ENCODE assay signal across 14 cellular contexts in the genomic region with DNA sequence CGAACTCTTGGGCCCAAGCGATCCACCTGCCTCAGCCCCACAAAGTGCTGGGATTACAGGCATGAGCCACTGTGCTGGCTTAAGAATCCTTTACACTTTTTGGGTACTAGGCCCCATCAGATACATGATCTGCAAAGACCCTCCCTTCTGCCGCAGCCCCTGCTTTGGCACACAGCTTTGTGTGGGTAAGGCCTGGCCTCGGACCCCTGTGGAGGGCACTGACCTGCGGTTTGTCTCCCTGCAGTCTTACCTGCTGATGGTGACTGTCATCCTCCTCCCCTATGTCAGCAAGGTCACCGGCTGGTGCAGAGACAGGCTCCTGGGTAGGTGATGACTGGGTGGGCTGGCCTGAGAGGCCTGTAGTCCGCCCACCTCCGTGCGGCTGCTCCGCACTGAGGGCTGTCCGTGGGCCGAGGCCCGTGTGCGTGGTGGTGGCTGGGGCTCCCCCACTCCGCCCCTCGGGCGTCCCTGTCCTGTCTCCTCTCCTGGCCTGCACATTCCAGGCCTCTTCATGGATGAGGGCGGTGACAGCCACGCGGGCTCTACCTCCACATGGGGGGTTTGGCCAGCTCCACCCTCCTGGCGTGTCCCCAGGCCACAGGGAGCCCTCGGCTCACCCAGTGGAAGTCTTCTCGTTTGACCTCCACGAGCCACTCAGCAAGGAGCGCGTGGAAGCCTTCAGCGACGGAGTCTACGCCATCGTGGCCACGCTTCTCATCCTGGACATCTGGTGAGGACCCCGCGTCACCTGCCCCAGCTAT. TPM values are rescaled to one million over a fixed set of nuclear protein-coding genes. Genes with fewer than 3 reads are reported as not detected.
"Had no signal": no experiment of that assay in that cellular context is flagged by ENCODE, and none has a peak within 500 bp of the region (broad histone marks: within the 10 kb centered on the region; RNA-seq: fewer than 3 reads in every experiment).

No MANE protein-coding gene starts in this region.

- H3K4me3 Mint-ChIP-seq: activated naive CD4-positive, alpha-beta T cell treated with anti-CD3 and anti-CD28 coated beads, Interleukin-2, amount 50 U/mL, for 24 hours; stimulated activated naive B cell treated with anti-CD40 and anti-IgM and Interleukin-4, amounts not matched to agents 10 μg/mL and 1 μg/mL and 100 μg/mL, for 72 hours; T-cell had no signal

- H3K4me3 ChIP-seq: ovary, tibial nerve, vagina had no signal

- DNase-seq: brain microvascular endothelial cell; effector CD8-positive, alpha-beta T cell; hypothalamus; kidney glomerular epithelial cell; mesendoderm; stimulated activated CD4-positive, alpha-beta T cell treated with anti-CD3 and anti-CD28 coated beads, Interleukin-2, amount 100 ng/mL, for 48 hours; stimulated activated naive B cell treated with anti-CD40 and anti-IgM and Interleukin-4, amounts not matched to agents 10 μg/mL and 1 μg/mL and 100 μg/mL, for 72 hours; T-cell; T-helper 9 cell had no signal

- H3K27ac ChIP-seq: brain microvascular endothelial cell, ovary, tibial nerve, vagina had no signal

- H3K4me1 ChIP-seq: tibial nerve, vagina had no signal

- H3K9me3 Mint-ChIP-seq: activated naive CD4-positive, alpha-beta T cell treated with anti-CD3 and anti-CD28 coated beads, Interleukin-2, amount 50 U/mL, for 24 hours; stimulated activated naive B cell treated with anti-CD40 and anti-IgM and Interleukin-4, amounts not matched to agents 10 μg/mL and 1 μg/mL and 100 μg/mL, for 72 hours; T-cell had no signal

- H3K27me3 ChIP-seq: brain microvascular endothelial cell, ovary, tibial nerve, vagina had no signal

- H3K27ac Mint-ChIP-seq: activated naive CD4-positive, alpha-beta T cell treated with anti-CD3 and anti-CD28 coated beads, Interleukin-2, amount 50 U/mL, for 24 hours; stimulated activated naive B cell treated with anti-CD40 and anti-IgM and Interleukin-4, amounts not matched to agents 10 μg/mL and 1 μg/mL and 100 μg/mL, for 72 hours; T-cell had no signal

- H3K4me1 Mint-ChIP-seq: activated naive CD4-positive, alpha-beta T cell treated with anti-CD3 and anti-CD28 coated beads, Interleukin-2, amount 50 U/mL, for 24 hours; T-cell had no signal

- ATAC-seq: stimulated activated naive B cell treated with anti-CD40 and anti-IgM and Interleukin-4, amounts not matched to agents 10 μg/mL and 1 μg/mL and 100 μg/mL, for 72 hours; T-cell had no signal

- H3K27me3 Mint-ChIP-seq: activated naive CD4-positive, alpha-beta T cell treated with anti-CD3 and anti-CD28 coated beads, Interleukin-2, amount 50 U/mL, for 24 hours; stimulated activated naive B cell treated with anti-CD40 and anti-IgM and Interleukin-4, amounts not matched to agents 10 μg/mL and 1 μg/mL and 100 μg/mL, for 72 hours; T-cell had no signal

RNA-seq across cellular contexts. Expression of gene SLC26A1, which starts 37.9 kb away (rescaled TPM):
- total RNA-seq: activated CD8-positive, alpha-beta memory T cell treated with anti-CD3 and anti-CD28 coated beads for 36 hours had no signal
